29 cellular contexts compared by ENCODE assay signal in the genomic region with DNA sequence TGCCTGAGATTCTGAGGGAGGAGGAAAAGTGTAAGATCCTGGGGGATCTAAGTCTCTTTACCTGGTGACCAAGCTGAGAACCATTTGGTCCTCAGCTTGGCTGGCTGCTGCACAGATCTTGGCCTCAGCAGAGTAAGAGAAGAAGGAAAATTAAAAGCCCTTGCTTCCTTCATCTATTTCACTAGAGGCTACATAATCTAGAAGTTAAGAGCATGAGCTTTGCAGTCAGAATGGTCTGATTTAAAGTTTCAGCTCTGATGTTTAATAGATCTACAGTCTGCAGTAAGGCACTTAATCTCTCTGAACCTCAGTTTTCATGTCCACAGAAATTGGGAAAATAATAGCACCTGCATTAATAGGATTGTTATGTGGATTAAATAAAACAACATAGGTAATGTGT. TPM values are rescaled to one million over a fixed set of nuclear protein-coding genes. Genes with fewer than 3 reads are reported as not detected.
"Had no signal": no experiment of that assay in that cellular context is flagged by ENCODE, and none has a peak within 500 bp of the region (broad histone marks: within the 10 kb centered on the region; RNA-seq: fewer than 3 reads in every experiment).

No MANE protein-coding gene starts in this region.

- H3K36me3 Mint-ChIP-seq: activated naive CD8-positive, alpha-beta T cell; WTC11 had no signal

- H3K27ac Mint-ChIP-seq: activated CD4-positive, alpha-beta memory T cell treated with anti-CD3 and anti-CD28 coated beads, Interleukin-2, amount 10 ng/mL, durations not matched to agents 7 days and 5 days; activated CD4-positive, alpha-beta T cell treated with anti-CD3 and anti-CD28 coated beads, Interleukin-2, amount 10 ng/mL, durations not matched to agents 7 days and 5 days; activated naive CD8-positive, alpha-beta T cell; activated T-cell treated with anti-CD3 and anti-CD28 coated beads, Interleukin-2, amount 50 U/mL, for 24 hours; activated T-cell treated with anti-CD3 and anti-CD28 coated beads, Interleukin-2, amount 50 U/mL, for 72 hours; effector memory CD8-positive, alpha-beta T cell; T-helper 17 cell; T-helper 2 cell treated with Interferon-gamma antibody and Interleukin-4, amounts not matched to agents 5 μg/mL and 100 μg/mL, for 36 hours; WTC11 had no signal

- H3K9me3 ChIP-seq: body of pancreas, esophagus muscularis mucosa, gastroesophageal sphincter had no signal

- H3K4me3 Mint-ChIP-seq: activated CD4-positive, alpha-beta memory T cell treated with anti-CD3 and anti-CD28 coated beads, Interleukin-2, amount 10 ng/mL, durations not matched to agents 7 days and 5 days; activated CD4-positive, alpha-beta T cell treated with anti-CD3 and anti-CD28 coated beads, Interleukin-2, amount 10 ng/mL, durations not matched to agents 7 days and 5 days; activated naive CD8-positive, alpha-beta T cell; activated T-cell treated with anti-CD3 and anti-CD28 coated beads, Interleukin-2, amount 50 U/mL, for 24 hours; activated T-cell treated with anti-CD3 and anti-CD28 coated beads, Interleukin-2, amount 50 U/mL, for 72 hours; effector memory CD8-positive, alpha-beta T cell; T-helper 17 cell; T-helper 2 cell treated with Interferon-gamma antibody and Interleukin-4, amounts not matched to agents 5 μg/mL and 100 μg/mL, for 36 hours; WTC11 had no signal

- H3K9me3 Mint-ChIP-seq: activated CD4-positive, alpha-beta memory T cell treated with anti-CD3 and anti-CD28 coated beads, Interleukin-2, amount 10 ng/mL, durations not matched to agents 7 days and 5 days; activated CD4-positive, alpha-beta T cell treated with anti-CD3 and anti-CD28 coated beads, Interleukin-2, amount 10 ng/mL, durations not matched to agents 7 days and 5 days; activated T-cell treated with anti-CD3 and anti-CD28 coated beads, Interleukin-2, amount 50 U/mL, for 24 hours; activated T-cell treated with anti-CD3 and anti-CD28 coated beads, Interleukin-2, amount 50 U/mL, for 72 hours; effector memory CD8-positive, alpha-beta T cell; T-helper 2 cell treated with Interferon-gamma antibody and Interleukin-4, amounts not matched to agents 5 μg/mL and 100 μg/mL, for 36 hours; WTC11 had no signal

- H3K27me3 ChIP-seq: body of pancreas, esophagus muscularis mucosa, gastroesophageal sphincter had no signal

- DNase-seq: activated CD4-positive, alpha-beta memory T cell treated with anti-CD3 and anti-CD28 coated beads, Interleukin-2, amount 10 ng/mL, durations not matched to agents 7 days and 5 days; activated CD4-positive, alpha-beta T cell treated with anti-CD3 and anti-CD28 coated beads for 1 hour; activated CD4-positive, alpha-beta T cell treated with anti-CD3 and anti-CD28 coated beads for 4 hours; activated CD4-positive, alpha-beta T cell treated with anti-CD3 and anti-CD28 coated beads, Interleukin-2, amount 10 ng/mL, durations not matched to agents 7 days and 5 days; activated CD4-positive, alpha-beta T cell treated with anti-CD3 and anti-CD28 coated beads, Interleukin-2, amount 50 U/mL, for 4 hours; activated CD8-positive, alpha-beta memory T cell treated with anti-CD3 and anti-CD28 coated beads, Interleukin-2, amount 50 U/mL, for 48 hours; activated effector memory CD4-positive, alpha-beta T cell treated with Interleukin-2 at 50 U/mL for 16 hours; activated gamma-delta T cell treated with Interleukin-2 at 50 U/mL for 16 hours; activated naive CD4-positive, alpha-beta T cell treated with anti-CD3 and anti-CD28 coated beads, Interleukin-2, amount 50 U/mL, for 16 hours; activated naive CD4-positive, alpha-beta T cell treated with Interleukin-2 at 50 U/mL for 16 hours; activated T-cell treated with anti-CD3 and anti-CD28 coated beads for 4 hours; activated T-cell treated with anti-CD3 and anti-CD28 coated beads, Interleukin-2, amount 50 U/mL, for 24 hours; activated T-cell treated with anti-CD3 and anti-CD28 coated beads, Interleukin-2, amount 50 U/mL, for 72 hours; amniotic stem cell; aorta; body of pancreas; caudate nucleus; cortex of kidney; effector CD4-positive, alpha-beta T cell; effector memory CD8-positive, alpha-beta T cell; foreskin keratinocyte; T-helper 1 cell; T-helper 17 cell; T1000 had no signal

- H3K4me3 ChIP-seq: body of pancreas, esophagus muscularis mucosa, gastroesophageal sphincter had no signal

- H3K27ac ChIP-seq: body of pancreas, esophagus muscularis mucosa, foreskin keratinocyte, gastroesophageal sphincter had no signal

- ATAC-seq: activated T-cell treated with anti-CD3 and anti-CD28 coated beads, Interleukin-2, amount 50 U/mL, for 72 hours; body of pancreas; effector memory CD8-positive, alpha-beta T cell; foreskin keratinocyte; gastroesophageal sphincter; T-helper 17 cell; WTC11 had no signal

RNA-seq across cellular contexts. Expression of a gene that starts 3.1 kb away (rescaled TPM):
- total RNA-seq: foreskin keratinocyte had no signal
